ENCODE assay signal across 12 cellular contexts in the genomic region with DNA sequence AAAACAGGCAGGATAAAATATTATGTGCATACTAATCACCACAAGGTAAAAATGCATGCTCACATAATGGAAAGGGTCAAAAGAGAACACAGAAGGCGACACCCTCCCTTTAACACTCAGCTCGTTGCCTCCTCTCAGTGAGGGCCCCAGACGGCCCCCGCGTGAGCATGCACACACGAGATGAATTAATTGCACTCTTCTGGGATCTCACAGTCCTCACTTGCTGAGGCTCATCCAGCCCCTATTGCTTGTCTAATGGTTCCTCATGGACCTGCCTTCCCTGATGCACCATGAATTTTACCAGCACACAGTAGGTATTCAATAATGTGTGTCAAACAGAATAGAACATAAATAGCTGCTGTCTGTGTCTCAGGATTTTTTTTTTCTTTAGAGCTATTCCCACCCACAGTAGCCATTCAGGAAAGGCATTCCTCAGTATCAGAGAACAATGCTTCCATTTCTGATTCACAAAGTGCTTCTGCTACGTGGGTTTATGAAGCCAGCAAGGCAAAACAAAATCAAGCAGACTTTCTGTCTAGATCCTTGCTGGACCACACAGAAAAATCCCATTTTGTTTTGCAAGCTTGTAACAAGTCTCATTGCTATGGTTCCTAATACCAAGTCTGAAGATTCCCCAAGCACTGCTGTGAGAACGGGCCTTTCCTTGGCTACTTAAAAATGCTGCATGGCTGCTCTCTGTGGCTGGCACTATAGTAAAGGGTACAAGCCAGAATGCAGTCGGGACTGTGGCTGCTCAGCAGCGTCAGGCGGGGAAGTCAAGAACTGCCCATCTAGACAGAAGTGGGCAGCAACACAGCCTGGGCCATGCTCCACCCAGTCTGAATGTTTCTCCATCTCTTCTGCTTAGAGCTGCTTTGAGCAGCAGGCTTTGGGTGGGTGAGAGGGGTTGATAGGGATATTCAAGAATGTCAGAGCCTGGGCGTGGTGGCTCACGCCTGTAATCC. TPM values are rescaled to one million over a fixed set of nuclear protein-coding genes. Genes with fewer than 3 reads are reported as not detected.
DNase-seq lines count a peak whose midpoint lies in the region; ATAC-seq and TF ChIP-seq lines count a peak whose summit lies in the region.
"Had no signal": no experiment of that assay in that cellular context is flagged by ENCODE, and none has a peak within 500 bp of the region (broad histone marks: within the 10 kb centered on the region; RNA-seq: fewer than 3 reads in every experiment).

No MANE protein-coding gene starts in this region.

- no peak for ATAC-seq in HG03045 (IDR thresholded peaks at IDR 0.05; ENCODE audit: unreplicated experiment)
- no peak for ATAC-seq in HG02870 (IDR thresholded peaks at IDR 0.05; ENCODE audit: unreplicated experiment)
- ATAC-seq: HCT116; naive thymus-derived CD4-positive, alpha-beta T cell had no signal

- H3K79me1 ChIP-seq in mesendoderm (ENCODE audit: low read length), result no peaks in the 10 kb centered on the region

- no peaks in the 10 kb centered on the region for H3K36me3 ChIP-seq in mesendoderm (ENCODE audit: control insufficient read depth, insufficient read depth, low read length)

- POLR2A ChIA-PET in RWPE1 (lab: Yijun Ruan, JAX; ENCODE audit: low non-redundant PET), result no interaction called here

- H3K9ac ChIP-seq in mesendoderm (ENCODE audit: low read length), result no peak overlapping the region

- peak overlapping the region; percentile 22 for H3K56ac ChIP-seq in mesendoderm (ENCODE audit: low read length)

- no peaks in the 10 kb centered on the region for H3K27me3 ChIP-seq in mesendoderm (ENCODE audit: insufficient read depth, low read length, poor library complexity)

- no CpG with 5 or more reads among the region's 13 CpGs for WGBS in mesendoderm (ENCODE audit: extremely low coverage, insufficient coverage, low lambda C conversion rate)

- CTCF ChIA-PET in RWPE1 (lab: Yijun Ruan, JAX), result interaction anchor here (0.5 to 1.7 kb wide), 2 partner anchors 9 to 10 kb away, joined by 3 to 7 read pairs; no protein-coding TSS in a partner anchor

- no peak overlapping the region for H4K8ac ChIP-seq in mesendoderm (ENCODE audit: low read depth, low read length)

- no peak overlapping the region for H3K4ac ChIP-seq in mesendoderm (ENCODE audit: low read depth, low read length)

- no peak overlapping the region for H2AK5ac ChIP-seq in mesendoderm (ENCODE audit: low read length)

- H2BK120ac ChIP-seq in mesendoderm (ENCODE audit: low read depth, low read length), result no peak overlapping the region

- no peak overlapping the region for H3K4me3 ChIP-seq in fibroblast of pulmonary artery (replicated peaks; ENCODE audit: low read depth, low read length)
- H3K4me3 ChIP-seq in mesendoderm (ENCODE audit: low read length), result no peak overlapping the region

- H2BK5ac ChIP-seq in mesendoderm (ENCODE audit: low read length), result no peak overlapping the region

- TF ChIP-seq CTCF in RWPE1 (conservative IDR thresholded peaks at IDR 0.05; ENCODE audit: low read depth) (no peak), fibroblast of pulmonary artery (IDR thresholded peaks at IDR 0.05; ENCODE audit: low read length, missing control alignments) (no peak)

- no peak overlapping the region for H3K18ac ChIP-seq in mesendoderm (ENCODE audit: low read length)

- H3K79me2 ChIP-seq in mesendoderm (ENCODE audit: control insufficient read depth, insufficient read depth, low read length), result no peaks in the 10 kb centered on the region

- H3K27ac ChIP-seq in RWPE1 (peak overlapping the region; percentile 46), mesendoderm (ENCODE audit: low read depth, low read length) (no peak overlapping the region), temporal lobe (ENCODE audit: low read depth, low read length) (peak overlapping the region; percentile 82)

- peaks cover 8% of the 10 kb centered on the region for H3K4me1 ChIP-seq in mesendoderm (ENCODE audit: control insufficient read depth, low read depth, low read length)

- H3K23ac ChIP-seq in mesendoderm (ENCODE audit: low read length), result no peak overlapping the region

- no peak overlapping the region for H2BK15ac ChIP-seq in mesendoderm (replicated peaks; ENCODE audit: low read depth)

- H3K4me2 ChIP-seq in mesendoderm (ENCODE audit: low read length), result no peak overlapping the region

- H4K5ac ChIP-seq in mesendoderm (ENCODE audit: low read length), result no peak overlapping the region

- DNase-seq in RWPE1 (ENCODE audit: low spot score), result no peak
- DNase-seq in fibroblast of pulmonary artery (ENCODE audit: low read depth), result peak; percentile 58
- DNase-seq in mesendoderm, result no peak
- no peak for DNase-seq in activated CD8-positive, alpha-beta memory T cell treated with anti-CD3 and anti-CD28 coated beads for 24 hours
- DNase-seq in SW 1271 (lab: John Stamatoyannopoulos, UW), result no peak
- DNase-seq: activated CD4-positive, CD25-positive, alpha-beta regulatory T cell treated with anti-CD3 and anti-CD28 coated beads, Interleukin-2, amount 50 U/mL, for 72 hours; naive thymus-derived CD4-positive, alpha-beta T cell; NCI-H510A had no signal

RNA-seq across cellular contexts. Expression of a gene that starts 43.5 kb away (rescaled TPM):
- 4.7 TPM for polyA plus RNA-seq in mesendoderm (2013, experiment 1 of 2)
- polyA plus RNA-seq in mesendoderm (2013, experiment 2 of 2), result 5.2 TPM
- 20.2 TPM for total RNA-seq in temporal lobe

RNA-seq across cellular contexts. Expression of a gene that starts 44.0 kb away (rescaled TPM):
- polyA plus RNA-seq in mesendoderm (2013, experiment 1 of 2), result 0.13 TPM
- polyA plus RNA-seq in mesendoderm (2013, experiment 2 of 2), result 0.13 TPM
- 1.2 TPM for total RNA-seq in temporal lobe
